In the genomic region with DNA sequence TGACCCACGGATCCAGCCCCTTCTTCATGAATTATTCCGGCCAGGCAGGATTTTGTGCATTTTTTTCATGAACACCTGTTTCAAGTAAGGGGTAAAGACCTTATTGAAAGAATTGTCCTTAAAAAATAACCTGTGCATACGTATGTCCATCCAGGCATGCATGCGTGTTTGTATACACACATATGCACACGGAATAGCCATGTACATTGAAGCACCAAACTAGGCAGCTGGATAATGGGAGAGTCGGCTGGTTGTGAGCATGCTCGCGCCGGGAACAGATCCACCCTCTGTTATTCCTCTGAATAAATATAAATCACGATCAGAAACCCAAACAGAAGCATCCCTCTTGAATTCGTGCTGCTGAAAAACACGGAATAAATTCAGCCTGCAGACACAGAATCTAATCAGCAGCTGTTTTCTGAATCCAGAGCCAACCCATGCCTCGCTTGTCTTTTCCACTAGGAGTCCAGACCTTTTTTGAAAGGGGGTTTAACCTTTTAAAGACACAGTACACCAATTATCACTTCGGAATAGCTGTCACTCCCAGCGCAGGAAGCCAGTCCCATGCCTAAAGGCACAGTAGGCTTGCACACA, we compare ENCODE assay signal across 8 cellular contexts.
DNase-seq lines count a peak whose midpoint lies in the region.

Gene HIVEP3 (minus strand): TSS at position 473 of the 594 bp plus-strand sequence.

- H3K9ac ChIP-seq in stomach smooth muscle (ENCODE audit: low read length in 2 of 2): peak within 1 kb of the TSS; percentile 56 to 68

- peaks cover 72% of the 10 kb centered on the region for H3K4me1 Mint-ChIP-seq in activated naive CD4-positive, alpha-beta T cell treated with anti-CD3 and anti-CD28 coated beads, Interleukin-2, amount 50 U/mL, for 24 hours

- H3K9me3 ChIP-seq in stomach smooth muscle (ENCODE audit: control insufficient read depth in 2 of 2, low read length in 2 of 2): no peaks in the 10 kb centered on the region

- H3K36me3 Mint-ChIP-seq in activated naive CD4-positive, alpha-beta T cell treated with anti-CD3 and anti-CD28 coated beads, Interleukin-2, amount 50 U/mL, for 24 hours: peaks cover 2% of the 10 kb centered on the region

- H3K4me1 ChIP-seq in stomach smooth muscle (ENCODE audit: control insufficient read depth, insufficient read depth, low read length): peaks cover 34% of the 10 kb centered on the region

- peak within 1 kb of the TSS; percentile 98 for H3K27ac Mint-ChIP-seq in activated naive CD4-positive, alpha-beta T cell treated with anti-CD3 and anti-CD28 coated beads, Interleukin-2, amount 50 U/mL, for 24 hours

- H3K27ac ChIP-seq in caudate nucleus (ENCODE audit: low read depth, low read length): peak within 1 kb of the TSS; percentile 27
- peak within 1 kb of the TSS; percentile 18 for H3K27ac ChIP-seq in stomach smooth muscle (ENCODE audit: low read length)

- no peak for DNase-seq in activated naive CD4-positive, alpha-beta T cell (lab: John Stamatoyannopoulos, UW)
- peak; percentile 79 for DNase-seq in NCI-H774 (lab: John Stamatoyannopoulos, UW)
- peak in 27 of 61 donors; percentile 3 to 57 (median 26) for DNase-seq in caudate nucleus (lab: John Stamatoyannopoulos, UW)
- peak; percentile 48 for DNase-seq in kidney tubule cell (ENCODE audit: low spot score)
- no peak for DNase-seq in stimulated activated naive CD4-positive, alpha-beta T cell treated with Interleukin-2 at 50 U/mL for 16 hours (lab: John Stamatoyannopoulos, UW)
- no peak for DNase-seq in RPMI8226

- H3K9me3 Mint-ChIP-seq in activated naive CD4-positive, alpha-beta T cell treated with anti-CD3 and anti-CD28 coated beads, Interleukin-2, amount 50 U/mL, for 24 hours: no peaks in the 10 kb centered on the region

- no peaks in the 10 kb centered on the region for H3K36me3 ChIP-seq in stomach smooth muscle (ENCODE audit: control insufficient read depth in 2 of 2, insufficient read depth in 2 of 2, low read length in 2 of 2)

- H3K4me3 Mint-ChIP-seq in activated naive CD4-positive, alpha-beta T cell treated with anti-CD3 and anti-CD28 coated beads, Interleukin-2, amount 50 U/mL, for 24 hours: peak within 1 kb of the TSS; percentile 91

- H3K27me3 ChIP-seq in stomach smooth muscle (ENCODE audit: control insufficient read depth in 1 of 2, insufficient read depth in 2 of 2, low read length in 2 of 2): no peaks in the 10 kb centered on the region

- H3K4me3 ChIP-seq in stomach smooth muscle (ENCODE audit: low read length in 2 of 2): peak within 1 kb of the TSS; percentile 64 to 83

- no peaks in the 10 kb centered on the region for H3K27me3 Mint-ChIP-seq in activated naive CD4-positive, alpha-beta T cell treated with anti-CD3 and anti-CD28 coated beads, Interleukin-2, amount 50 U/mL, for 24 hours

Comparison
In these comparisons a context has a peak if more than half of its experiments do, and no peak if none do; other contexts are left out.
1. DNase-seq: peak in NCI-H774 (single experiment) and kidney tubule cell (single experiment); none in activated naive CD4-positive, alpha-beta T cell (0 of 4), stimulated activated naive CD4-positive, alpha-beta T cell treated with Interleukin-2 at 50 U/mL for 16 hours (single experiment) and RPMI8226 (single experiment).